27 cellular contexts compared by ENCODE assay signal in genomic region chr18:42953306-42953705, GRCh38.
"Had no signal": no experiment of that assay in that cellular context is flagged by ENCODE, and none has a peak within 500 bp of the region (broad histone marks: within the 10 kb centered on the region; RNA-seq: fewer than 3 reads in every experiment).

No MANE protein-coding gene starts in this region.

- H3K27me3 ChIP-seq: colonic mucosa, dorsolateral prefrontal cortex, esophagus muscularis mucosa, esophagus squamous epithelium, foreskin keratinocyte, gastrocnemius medialis, gastroesophageal sphincter, heart left ventricle, heart right ventricle had no signal

- H3K27ac ChIP-seq: colonic mucosa, coronary artery, dorsolateral prefrontal cortex, epithelial cell of prostate, esophagus muscularis mucosa, esophagus squamous epithelium, foreskin keratinocyte, gastrocnemius medialis, gastroesophageal sphincter, heart right ventricle had no signal

- H3K9me3 ChIP-seq: colonic mucosa, esophagus muscularis mucosa, esophagus squamous epithelium, gastrocnemius medialis, gastroesophageal sphincter had no signal

- DNase-seq: colonic mucosa; cortex of kidney; dermis blood vessel endothelial cell; dorsolateral prefrontal cortex; effector CD4-positive, alpha-beta T cell; effector CD8-positive, alpha-beta T cell; effector memory CD4-positive, alpha-beta T cell; effector memory CD8-positive, alpha-beta T cell; endodermal cell; erythroblast; esophagus squamous epithelium; foreskin fibroblast; foreskin keratinocyte; foreskin melanocyte; gastrocnemius medialis; glutamatergic neuron; head of caudate nucleus; heart left ventricle; heart right ventricle had no signal

- H3K4me3 ChIP-seq: colonic mucosa, coronary artery, dorsolateral prefrontal cortex, esophagus muscularis mucosa, esophagus squamous epithelium, gastrocnemius medialis, gastroesophageal sphincter, heart left ventricle, heart right ventricle had no signal

- H3K4me1 ChIP-seq: colonic mucosa, esophagus muscularis mucosa, esophagus squamous epithelium, foreskin keratinocyte, gastrocnemius medialis, gastroesophageal sphincter, heart right ventricle had no signal

- FAIRE-seq: colon, endometrium, endothelial cell of umbilical vein had no signal

- ATAC-seq: effector memory CD8-positive, alpha-beta T cell; esophagus mucosa; foreskin keratinocyte; gastrocnemius medialis; gastroesophageal sphincter; heart left ventricle; heart right ventricle had no signal

- H3K36me3 ChIP-seq: colonic mucosa, esophagus muscularis mucosa, esophagus squamous epithelium, gastrocnemius medialis, gastroesophageal sphincter, heart left ventricle, heart right ventricle had no signal
